Comparison of ENCODE assay signal across 34 cellular contexts in genomic region chr6:53786832-53787231, GRCh38.
"Had no signal": no experiment of that assay in that cellular context is flagged by ENCODE, and none has a peak within 500 bp of the region (broad histone marks: within the 10 kb centered on the region; RNA-seq: fewer than 3 reads in every experiment).

No MANE protein-coding gene starts in this region.

- H3K27me3 ChIP-seq: MG63 had no signal

- H3K36me3 ChIP-seq: MG63 had no signal

- H3K4me3 ChIP-seq: MG63 had no signal

- DNase-seq: Karpas-422, Kasumi-1, MG63, MM.1S, MV-4-11, NCI-H1048, NCI-H1092, NCI-H1092 treated with DMSO at 0.1 percent for 48 hours, NCI-H1105, NCI-H1105 treated with DMSO at 0.1 percent for 48 hours, NCI-H1417, NCI-H1417 treated with DMSO at 0.1 percent for 48 hours, NCI-H1436, NCI-H1436 treated with DMSO at 0.1 percent for 48 hours, NCI-H146, NCI-H1694, NCI-H1694 treated with DMSO at 0.1 percent for 48 hours, NCI-H187, NCI-H187 treated with DMSO at 0.1 percent for 48 hours, NCI-H1930, NCI-H2029, NCI-H2029 treated with DMSO at 0.1 percent for 48 hours, NCI-H2081, NCI-H2081 treated with DMSO at 0.1 percent for 48 hours, NCI-H2107, NCI-H2171, NCI-H2171 treated with DMSO at 0.1 percent for 48 hours, NCI-H2227 treated with DMSO at 0.1 percent for 48 hours, NCI-H226, NCI-H345, NCI-H446, NCI-H446 treated with DMSO at 0.1 percent for 48 hours, NCI-H510A, NCI-H510A treated with DMSO at 0.1 percent for 48 hours had no signal
